Comparison of ENCODE assay signal across 20 cellular contexts in genomic region chr20:34948030-34948429, GRCh38. TPM values are rescaled to one million over a fixed set of nuclear protein-coding genes. Genes with fewer than 3 reads are reported as not detected.
DNase-seq lines count a peak whose midpoint lies in the region; ATAC-seq and TF ChIP-seq lines count a peak whose summit lies in the region.
"Had no signal": no experiment of that assay in that cellular context is flagged by ENCODE, and none has a peak within 500 bp of the region (broad histone marks: within the 10 kb centered on the region; RNA-seq: fewer than 3 reads in every experiment).

No MANE protein-coding gene starts in this region.

- H3K27ac Mint-ChIP-seq in progenitor cell of endocrine pancreas = peak overlapping the region; percentile 43
- H3K27ac Mint-ChIP-seq: activated naive CD8-positive, alpha-beta T cell treated with anti-CD3 and anti-CD28 coated beads, Interleukin-2, amount 50 U/mL, for 24 hours; WTC11 had no signal

- H3K4me3 Mint-ChIP-seq in progenitor cell of endocrine pancreas (ENCODE audit: low read depth) = no peak overlapping the region
- H3K4me3 Mint-ChIP-seq: activated naive CD8-positive, alpha-beta T cell treated with anti-CD3 and anti-CD28 coated beads, Interleukin-2, amount 50 U/mL, for 24 hours; CD4-positive, alpha-beta memory T cell; WTC11 had no signal

- no peaks in the 10 kb centered on the region for H3K9me3 Mint-ChIP-seq in progenitor cell of endocrine pancreas (ENCODE audit: low read depth)
- H3K9me3 Mint-ChIP-seq: activated naive CD8-positive, alpha-beta T cell treated with anti-CD3 and anti-CD28 coated beads, Interleukin-2, amount 50 U/mL, for 24 hours; CD4-positive, alpha-beta memory T cell; WTC11 had no signal

- no peaks in the 10 kb centered on the region for H3K27me3 Mint-ChIP-seq in progenitor cell of endocrine pancreas
- H3K27me3 Mint-ChIP-seq: activated naive CD8-positive, alpha-beta T cell treated with anti-CD3 and anti-CD28 coated beads, Interleukin-2, amount 50 U/mL, for 24 hours; CD4-positive, alpha-beta memory T cell had no signal

- peak; percentile 91 for DNase-seq in ELR (ENCODE audit: low read depth)
- DNase-seq in RKO (ENCODE audit: low spot score) = peak; percentile 91
- peak; percentile 37 for DNase-seq in dermis blood vessel endothelial cell
- DNase-seq in progenitor cell of endocrine pancreas (ENCODE audit: low spot score, unreplicated experiment) = no peak
- DNase-seq in CD1c-positive myeloid dendritic cell (ENCODE audit: extremely low spot score) = no peak
- no peak for DNase-seq in NCI-H510A (lab: John Stamatoyannopoulos, UW)
- DNase-seq in NCI-H748 (lab: John Stamatoyannopoulos, UW; ENCODE audit: unreplicated experiment) = no peak
- DNase-seq: activated CD8-positive, alpha-beta memory T cell treated with anti-CD3 and anti-CD28 coated beads, Interleukin-2, amount 50 U/mL, for 4 hours; activated naive CD8-positive, alpha-beta T cell treated with anti-CD3 and anti-CD28 coated beads, Interleukin-2, amount 50 U/mL, for 24 hours; CD4-positive, alpha-beta memory T cell; dorsolateral prefrontal cortex; glutamatergic neuron; GOT3; left cardiac atrium; MG63; NCI-H2029 treated with DMSO at 0.1 percent for 48 hours; NK-92 treated with Interleukin-12 subunit alpha and Interleukin-12 subunit beta, amount 100 ng/mL, for 24 hours; stimulated activated naive CD4-positive, alpha-beta T cell treated with Interleukin-2 at 50 U/mL for 16 hours had no signal

- no peaks in the 10 kb centered on the region for H3K4me1 Mint-ChIP-seq in progenitor cell of endocrine pancreas (ENCODE audit: low read depth)

- H3K36me3 Mint-ChIP-seq in progenitor cell of endocrine pancreas (ENCODE audit: insufficient read depth) = peaks cover 19% of the 10 kb centered on the region

- no peak for TF ChIP-seq CTCF in progenitor cell of endocrine pancreas (IDR thresholded peaks at IDR 0.05; ENCODE audit: unreplicated experiment)

- no peak for ATAC-seq in HG03342 (IDR thresholded peaks at IDR 0.05; ENCODE audit: unreplicated experiment)
- ATAC-seq: activated naive CD8-positive, alpha-beta T cell treated with anti-CD3 and anti-CD28 coated beads, Interleukin-2, amount 50 U/mL, for 24 hours; WTC11 had no signal

RNA-seq across cellular contexts. Expression of gene GSS, which starts 7.6 kb away (rescaled TPM):
- total RNA-seq in dermis blood vessel endothelial cell (73.7 and 88.7 TPM in 2 replicates), progenitor cell of endocrine pancreas (71.5 and 72.5 TPM in 2 replicates)

RNA-seq across cellular contexts. Expression of gene MYH7B, which starts 7.6 kb away (rescaled TPM):
- total RNA-seq in dermis blood vessel endothelial cell (under 0.01 and 0.17 TPM in 2 replicates), progenitor cell of endocrine pancreas (0.98 and 1.2 TPM in 2 replicates)

Comparison
In these comparisons a context has a peak if more than half of its experiments do, and no peak if none do; other contexts are left out.
1. DNase-seq: peak in ELR (single experiment), RKO (single experiment) and dermis blood vessel endothelial cell (single experiment); none in progenitor cell of endocrine pancreas (single experiment), CD1c-positive myeloid dendritic cell (single experiment), NCI-H510A (single experiment) and NCI-H748 (single experiment).